8 cellular contexts compared by ENCODE assay signal in genomic region chr2:27628767-27629709, GRCh38. TPM values are rescaled to one million over a fixed set of nuclear protein-coding genes. Genes with fewer than 3 reads are reported as not detected.
DNase-seq lines count a peak whose midpoint lies in the region; ATAC-seq and TF ChIP-seq lines count a peak whose summit lies in the region.

A gene with protein sequence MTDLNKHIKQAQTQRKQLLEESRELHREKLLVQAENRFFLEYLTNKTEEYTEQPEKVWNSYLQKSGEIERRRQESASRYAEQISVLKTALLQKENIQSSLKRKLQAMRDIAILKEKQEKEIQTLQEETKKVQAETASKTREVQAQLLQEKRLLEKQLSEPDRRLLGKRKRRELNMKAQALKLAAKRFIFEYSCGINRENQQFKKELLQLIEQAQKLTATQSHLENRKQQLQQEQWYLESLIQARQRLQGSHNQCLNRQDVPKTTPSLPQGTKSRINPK (minus strand): TSS chr2:27629012. CDS start chr2:27627799, 1,213 bp downstream.
Gene GPN1 (plus strand): TSS chr2:27629050. CDS start chr2:27629059, 9 bp downstream.

- H3K4me3 ChIP-seq in AG10803 (ENCODE audit: low read length) (peak within 1 kb of the TSS; percentile 98), kidney epithelial cell (ENCODE audit: low read depth, low read length) (peak within 1 kb of the TSS; percentile 88)

- no peaks in the 10 kb centered on the region for H3K27me3 ChIP-seq in kidney epithelial cell (ENCODE audit: control insufficient read depth, insufficient read depth, low read length)

- H3K36me3 ChIP-seq in kidney epithelial cell (ENCODE audit: control insufficient read depth, insufficient read depth, low read length): no peaks in the 10 kb centered on the region

- TF ChIP-seq CTCF in AG10803 (conservative IDR thresholded peaks at IDR 0.05; ENCODE audit: low read length) (no peak), kidney epithelial cell (IDR thresholded peaks at IDR 0.05; ENCODE audit: insufficient read depth, low read length, poor library complexity, severe bottlenecking) (no peak)

- DNase-seq in AG10803 (ENCODE audit: low read depth) (peak; percentile 90), NCI-H226 (peak; percentile 94), cerebellar cortex (ENCODE audit: low spot score) (peak; percentile 88), kidney epithelial cell (ENCODE audit: low read depth) (peak; percentile 87)
- peak; percentile 81 to 90 (median 88) for DNase-seq in activated CD4-positive, CD25-positive, alpha-beta regulatory T cell (lab: John Stamatoyannopoulos, UW)
- DNase-seq in stimulated activated CD4-positive, alpha-beta T cell treated with anti-CD3 and anti-CD28 coated beads, Interleukin-15, amount 100 ng/mL, for 24 hours: peak; percentile 97

- TF ChIP-seq POLR2A in GM18951 (IDR thresholded peaks at IDR 0.05; ENCODE audit: extremely low read depth, insufficient read depth, insufficient read length): peak; percentile 97

- peak; percentile 98 for ATAC-seq in HG03159 (IDR thresholded peaks at IDR 0.05; ENCODE audit: unreplicated experiment)

- in situ Hi-C loops in GM18951 (cut with MboI; ENCODE audit: low sequenced_read_pairs, unreplicated experiment): no loop called here

RNA-seq across cellular contexts. Expression of the first gene that starts in this region (rescaled TPM):
- 1.5 and 3.6 TPM in 2 replicates for total RNA-seq in kidney epithelial cell

RNA-seq across cellular contexts. Expression of gene GPN1, which starts in this region (rescaled TPM):
- total RNA-seq in kidney epithelial cell: 55.2 and 58.3 TPM in 2 replicates

Comparison
In these comparisons a context has a peak if more than half of its experiments do, and no peak if none do; other contexts are left out.
1. Peak in every context shown above with its lines: DNase-seq, ATAC-seq and H3K4me3 ChIP-seq.